In genomic region chr1:36372617-36373016, GRCh38 we compare ENCODE assay signal across 8 cellular contexts. TPM values are rescaled to one million over a fixed set of nuclear protein-coding genes. Genes with fewer than 3 reads are reported as not detected.
DNase-seq lines count a peak whose midpoint lies in the region; ATAC-seq and TF ChIP-seq lines count a peak whose summit lies in the region.
"Had no signal": no experiment of that assay in that cellular context is flagged by ENCODE, and none has a peak within 500 bp of the region (broad histone marks: within the 10 kb centered on the region; RNA-seq: fewer than 3 reads in every experiment).

No MANE protein-coding gene starts in this region.

- CTCF ChIA-PET in activated CD4-positive, alpha-beta memory T cell treated with anti-CD3 and anti-CD28 coated beads, Interleukin-2, amount 10 ng/mL, durations not matched to agents 7 days and 5 days (lab: Charles Lee) = interaction anchor here (0.6 to 1.1 kb wide), 2 partner anchors 10 to 11 kb away, joined by 3 to 6 read pairs; no protein-coding TSS in a partner anchor

- in situ Hi-C loops in GM13977 (cut with MboI; ENCODE audit: low pct_unique_long_range_greater_than_20kb, low sequenced_read_pairs, unreplicated experiment) = no loop called here

- WGBS in HUES64 = 80% methylated on average over 3 of the region's 3 CpGs
- 74% methylated on average over 3 of the region's 3 CpGs for WGBS in hepatocyte (ENCODE audit: low lambda C conversion rate, missing lambda C conversion rate)

- H3K27me3 ChIP-seq in HUES64 (ENCODE audit: insufficient read depth, low read length) (no peaks in the 10 kb centered on the region), hepatocyte (no peaks in the 10 kb centered on the region)

- peaks cover 39% of the 10 kb centered on the region for H3K4me1 ChIP-seq in HUES64 (ENCODE audit: insufficient read depth, low read length)
- H3K4me1 ChIP-seq in hepatocyte (ENCODE audit: insufficient read depth) = peaks cover 38% of the 10 kb centered on the region

- no peak overlapping the region for H2AFZ ChIP-seq in hepatocyte

- H3K9me3 ChIP-seq in HUES64 (ENCODE audit: insufficient read depth, low read depth, low read length) (no peaks in the 10 kb centered on the region), hepatocyte (ENCODE audit: low read depth) (no peaks in the 10 kb centered on the region)

- no peak overlapping the region for H3K4me3 Mint-ChIP-seq in activated CD4-positive, alpha-beta memory T cell treated with anti-CD3 and anti-CD28 coated beads, Interleukin-2, amount 10 ng/mL, durations not matched to agents 7 days and 5 days
- no peak overlapping the region for H3K4me3 Mint-ChIP-seq in stimulated activated effector memory CD8-positive, alpha-beta T cell treated with anti-CD3 and anti-CD28 coated beads, Interleukin-12 subunit alpha, Interleukin-12 subunit beta, amount 100 ng/mL, for 72 hours

- no peaks in the 10 kb centered on the region for H3K9me2 ChIP-seq in hepatocyte (replicated peaks; ENCODE audit: insufficient read depth)

- H3K36me3 ChIP-seq in HUES64 (ENCODE audit: insufficient read depth, low read length) (peaks cover under 1% of the 10 kb centered on the region; the same call in 1 of the 2 replicates), hepatocyte (replicated peaks; ENCODE audit: insufficient read depth, low read depth) (no peaks in the 10 kb centered on the region)

- H4K20me1 ChIP-seq in hepatocyte (ENCODE audit: insufficient read depth, poor library complexity, severe bottlenecking) = peaks cover 6% of the 10 kb centered on the region

- no peak overlapping the region for H3K4me3 ChIP-seq in HUES64 (ENCODE audit: low read length)
- H3K4me3 ChIP-seq in hepatocyte = no peak overlapping the region

- H3K4me1 Mint-ChIP-seq in activated CD4-positive, alpha-beta memory T cell treated with anti-CD3 and anti-CD28 coated beads, Interleukin-2, amount 10 ng/mL, durations not matched to agents 7 days and 5 days = peaks cover 70% of the 10 kb centered on the region
- peaks cover 56% of the 10 kb centered on the region for H3K4me1 Mint-ChIP-seq in stimulated activated effector memory CD8-positive, alpha-beta T cell treated with anti-CD3 and anti-CD28 coated beads, Interleukin-12 subunit alpha, Interleukin-12 subunit beta, amount 100 ng/mL, for 72 hours

- H3K9me3 Mint-ChIP-seq in activated CD4-positive, alpha-beta memory T cell treated with anti-CD3 and anti-CD28 coated beads, Interleukin-2, amount 10 ng/mL, durations not matched to agents 7 days and 5 days = no peaks in the 10 kb centered on the region
- no peaks in the 10 kb centered on the region for H3K9me3 Mint-ChIP-seq in stimulated activated effector memory CD8-positive, alpha-beta T cell treated with anti-CD3 and anti-CD28 coated beads, Interleukin-12 subunit alpha, Interleukin-12 subunit beta, amount 100 ng/mL, for 72 hours

- POLR2A ChIA-PET in activated CD4-positive, alpha-beta memory T cell treated with anti-CD3 and anti-CD28 coated beads, Interleukin-2, amount 10 ng/mL, durations not matched to agents 7 days and 5 days (lab: Charles Lee) = no interaction called here

- no peak overlapping the region for H3K4me2 ChIP-seq in hepatocyte

- H3K36me3 Mint-ChIP-seq in activated CD4-positive, alpha-beta memory T cell treated with anti-CD3 and anti-CD28 coated beads, Interleukin-2, amount 10 ng/mL, durations not matched to agents 7 days and 5 days (ENCODE audit: low read depth) = peaks cover 24% of the 10 kb centered on the region
- peaks cover 34% of the 10 kb centered on the region for H3K36me3 Mint-ChIP-seq in stimulated activated effector memory CD8-positive, alpha-beta T cell treated with anti-CD3 and anti-CD28 coated beads, Interleukin-12 subunit alpha, Interleukin-12 subunit beta, amount 100 ng/mL, for 72 hours

- no peak for ATAC-seq in stimulated activated effector memory CD8-positive, alpha-beta T cell treated with anti-CD3 and anti-CD28 coated beads, Interleukin-12 subunit alpha, Interleukin-12 subunit beta, amount 100 ng/mL, for 72 hours

- no peak for DNase-seq in activated CD4-positive, alpha-beta memory T cell treated with anti-CD3 and anti-CD28 coated beads, Interleukin-2, amount 10 ng/mL, durations not matched to agents 7 days and 5 days
- DNase-seq in hepatocyte (ENCODE audit: low spot score) (no peak), hepatic stellate cell (ENCODE audit: low spot score) (no peak), HK-2 (ENCODE audit: unreplicated experiment) (no peak), GM13977 (ENCODE audit: low spot score) (no peak)
- no peak for DNase-seq in stimulated activated effector memory CD8-positive, alpha-beta T cell treated with anti-CD3 and anti-CD28 coated beads, Interleukin-12 subunit alpha, Interleukin-12 subunit beta, amount 100 ng/mL, for 72 hours (ENCODE audit: low spot score in 2 of 2)
- DNase-seq: effector CD4-positive, alpha-beta T cell had no signal

- H3K27me3 Mint-ChIP-seq in activated CD4-positive, alpha-beta memory T cell treated with anti-CD3 and anti-CD28 coated beads, Interleukin-2, amount 10 ng/mL, durations not matched to agents 7 days and 5 days = no peaks in the 10 kb centered on the region

- peak overlapping the region; percentile 89 for H3K27ac ChIP-seq in HUES64 (ENCODE audit: low read depth, low read length)
- H3K27ac ChIP-seq in hepatocyte = peak overlapping the region; percentile 93

- no peak for TF ChIP-seq CTCF in hepatocyte (IDR thresholded peaks at IDR 0.05; ENCODE audit: poor library complexity)
- TF ChIP-seq CTCF in GM13977 (IDR thresholded peaks at IDR 0.05; ENCODE audit: extremely low read depth, insufficient read depth, missing control alignments) = no peak

- H3K9ac ChIP-seq in HUES64 (ENCODE audit: low read depth, low read length) = 0 out of 2 replicates have a peak overlapping the region, but pooled peaks have one; percentile 54

- peaks cover 82% of the 10 kb centered on the region for H3K79me2 ChIP-seq in hepatocyte

- H3K27ac Mint-ChIP-seq in activated CD4-positive, alpha-beta memory T cell treated with anti-CD3 and anti-CD28 coated beads, Interleukin-2, amount 10 ng/mL, durations not matched to agents 7 days and 5 days = peak overlapping the region; percentile 99
- peak overlapping the region; percentile 94 for H3K27ac Mint-ChIP-seq in stimulated activated effector memory CD8-positive, alpha-beta T cell treated with anti-CD3 and anti-CD28 coated beads, Interleukin-12 subunit alpha, Interleukin-12 subunit beta, amount 100 ng/mL, for 72 hours

RNA-seq across cellular contexts. Expression of gene STK40, which starts 13.1 kb away (rescaled TPM):
- polyA plus RNA-seq in HUES64 (2013, experiment 1 of 2) = 18.8 TPM
- 23.2 TPM for polyA plus RNA-seq in HUES64 (2013, experiment 2 of 2)
- total RNA-seq in activated CD4-positive, alpha-beta memory T cell treated with anti-CD3 and anti-CD28 coated beads, Interleukin-2, amount 10 ng/mL, durations not matched to agents 7 days and 5 days = 10 to 100 TPM; 75.2 to 76.8 TPM
- 28.2 and 30.7 TPM in 2 replicates for total RNA-seq in hepatocyte
- polyA plus RNA-seq in hepatocyte = 48.4 and 56.3 TPM in 2 replicates

RNA-seq across cellular contexts. Expression of gene LSM10, which starts 25.1 kb away (rescaled TPM):
- 38.7 TPM for polyA plus RNA-seq in HUES64 (2013, experiment 1 of 2)
- 44.3 TPM for polyA plus RNA-seq in HUES64 (2013, experiment 2 of 2)
- 10 to 100 TPM; 41.4 TPM for total RNA-seq in activated CD4-positive, alpha-beta memory T cell treated with anti-CD3 and anti-CD28 coated beads, Interleukin-2, amount 10 ng/mL, durations not matched to agents 7 days and 5 days
- 9.4 and 10.4 TPM in 2 replicates for total RNA-seq in hepatocyte
- 54.6 and 63.9 TPM in 2 replicates for polyA plus RNA-seq in hepatocyte

RNA-seq across cellular contexts. Expression of gene EVA1B, which starts 49.2 kb away (rescaled TPM):
- 17.2 TPM for polyA plus RNA-seq in HUES64 (2013, experiment 1 of 2)
- polyA plus RNA-seq in HUES64 (2013, experiment 2 of 2) = 31.1 TPM
- total RNA-seq in activated CD4-positive, alpha-beta memory T cell treated with anti-CD3 and anti-CD28 coated beads, Interleukin-2, amount 10 ng/mL, durations not matched to agents 7 days and 5 days = 10 to 100 TPM; 25.5 to 28.7 TPM
- total RNA-seq in hepatocyte = 67.2 and 82.2 TPM in 2 replicates
- polyA plus RNA-seq in hepatocyte = 67.1 and 68.7 TPM in 2 replicates
